ENCODE assay signal across 5 cellular contexts in the genomic region with DNA sequence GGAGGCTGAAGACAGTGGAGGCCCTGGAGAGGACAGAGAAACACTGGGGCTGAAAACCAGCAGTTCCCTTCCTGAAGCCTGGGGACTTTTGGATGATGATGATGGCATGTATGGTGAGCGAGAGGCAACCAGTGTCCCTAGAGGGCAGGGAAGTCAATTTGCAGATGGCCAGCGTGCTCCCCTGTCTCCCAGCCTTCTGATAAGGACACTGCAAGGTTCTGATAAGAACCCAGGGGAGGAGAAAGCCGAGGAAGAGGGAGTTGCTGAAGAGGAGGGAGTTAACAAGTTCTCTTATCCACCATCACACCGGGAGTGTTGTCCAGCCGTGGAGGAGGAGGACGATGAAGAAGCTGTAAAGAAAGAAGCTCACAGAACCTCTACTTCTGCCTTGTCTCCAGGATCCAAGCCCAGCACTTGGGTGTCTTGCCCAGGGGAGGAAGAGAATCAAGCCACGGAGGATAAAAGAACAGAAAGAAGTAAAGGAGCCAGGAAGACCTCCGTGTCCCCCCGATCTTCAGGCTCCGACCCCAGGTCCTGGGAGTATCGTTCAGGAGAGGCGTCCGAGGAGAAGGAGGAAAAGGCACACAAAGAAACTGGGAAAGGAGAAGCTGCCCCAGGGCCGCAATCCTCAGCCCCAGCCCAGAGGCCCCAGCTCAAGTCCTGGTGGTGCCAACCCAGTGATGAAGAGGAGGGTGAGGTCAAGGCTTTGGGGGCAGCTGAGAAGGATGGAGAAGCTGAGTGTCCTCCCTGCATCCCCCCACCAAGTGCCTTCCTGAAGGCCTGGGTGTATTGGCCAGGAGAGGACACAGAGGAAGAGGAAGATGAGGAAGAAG. TPM values are rescaled to one million over a fixed set of nuclear protein-coding genes. Genes with fewer than 3 reads are reported as not detected.
A peak's percentile ranks its signal among the peaks of the same experiment; 100 is the strongest.
DNase-seq lines count a peak whose midpoint lies in the region; FAIRE-seq and TF ChIP-seq lines count a peak whose summit lies in the region.

No MANE protein-coding gene starts in this region.

- peaks cover 44% of the 10 kb centered on the region for H3K79me2 ChIP-seq in PC-9 (ENCODE audit: low read depth)

- no peaks in the 10 kb centered on the region for H3K27me3 Mint-ChIP-seq in endodermal cell (ENCODE audit: insufficient read depth)

- peak overlapping the region; percentile 100 for H3K9ac ChIP-seq in endodermal cell (ENCODE audit: extremely low read depth, low read length, poor library complexity, severe bottlenecking)

- H3K9me3 ChIP-seq in PC-9 (ENCODE audit: insufficient read depth, low read depth) (no peaks in the 10 kb centered on the region), endodermal cell (ENCODE audit: control insufficient read depth, low read length) (no peaks in the 10 kb centered on the region)

- H3F3A ChIP-seq in PC-9 (ENCODE audit: insufficient read depth, low read depth) = peaks cover 51% of the 10 kb centered on the region

- peaks cover 53% of the 10 kb centered on the region for H3K36me3 Mint-ChIP-seq in endodermal cell (ENCODE audit: low read depth)

- H3K9me2 ChIP-seq in PC-9 (ENCODE audit: insufficient read depth) = no peaks in the 10 kb centered on the region

- H3K4me1 Mint-ChIP-seq in endodermal cell = peaks cover 25% of the 10 kb centered on the region

- POLR2A ChIA-PET in PC-9 (lab: Charles Lee; ENCODE audit: unreplicated experiment) = interaction anchor here (1.1 kb wide), 1 partner anchor 121 kb away, joined by 6 read pairs; no protein-coding TSS in a partner anchor

- FAIRE-seq in urothelium cell line (lab: Jason Lieb, UNC) = no peak

- no peaks in the 10 kb centered on the region for H3K27me3 ChIP-seq in PC-9 (ENCODE audit: insufficient read depth, low read depth)
- no peaks in the 10 kb centered on the region for H3K27me3 ChIP-seq in endodermal cell (ENCODE audit: control insufficient read depth, insufficient read depth, low read length, poor library complexity, severe bottlenecking)

- H3K4me3 ChIP-seq in PC-9 = peak overlapping the region; percentile 93
- H3K4me3 ChIP-seq in endodermal cell (ENCODE audit: low read length) = peak overlapping the region; percentile 93
- peak overlapping the region; percentile 100 for H3K4me3 ChIP-seq in retinal pigment epithelial cell (ENCODE audit: low read length)

- TF ChIP-seq CTCF in PC-9 (conservative IDR thresholded peaks at IDR 0.05) (no peak), endodermal cell (conservative IDR thresholded peaks at IDR 0.05) (no peak), retinal pigment epithelial cell (conservative IDR thresholded peaks at IDR 0.05; ENCODE audit: low read depth, low read length) (no peak)

- no peak overlapping the region for H2AFZ ChIP-seq in PC-9

- H3K36me3 ChIP-seq in PC-9 (ENCODE audit: low read depth) (peaks cover 31% of the 10 kb centered on the region), endodermal cell (ENCODE audit: control insufficient read depth, insufficient read depth, low read length) (peaks cover 41% of the 10 kb centered on the region)

- H3K27ac ChIP-seq in PC-9 = peak overlapping the region; percentile 97
- H3K27ac ChIP-seq in endodermal cell (ENCODE audit: low read depth, low read length) = peak overlapping the region; percentile 99

- H3K4me3 Mint-ChIP-seq in endodermal cell = peak overlapping the region; percentile 100

- peak overlapping the region; percentile 100 for H3K4me2 ChIP-seq in PC-9

- peak overlapping the region; percentile 100 for H3K27ac Mint-ChIP-seq in endodermal cell

- H4K20me1 ChIP-seq in PC-9 (ENCODE audit: insufficient read depth) = peaks cover 40% of the 10 kb centered on the region

- intact Hi-C loops in PC-9 (cut with micrococcal nuclease; ENCODE audit: unreplicated experiment) = loop anchor here (2.0 to 5.0 kb wide), 4 partner anchors 27 to 769 kb away; a partner anchor contains a TSS

- BruUV-seq in PC-9 (replicated peaks; lab: Mats Ljungman, UMichigan) = no TSS peak

- H3K4me1 ChIP-seq in PC-9 (replicated peaks; ENCODE audit: insufficient read depth) (peaks cover 22% of the 10 kb centered on the region), endodermal cell (ENCODE audit: control insufficient read depth, insufficient read depth, low read length) (no peaks in the 10 kb centered on the region)

- no peaks in the 10 kb centered on the region for H3K9me3 Mint-ChIP-seq in endodermal cell

- CTCF ChIA-PET in PC-9 (lab: Charles Lee) = no interaction called here

- DNase-seq in PC-9 (no peak), endodermal cell (peak; percentile 58), retinal pigment epithelial cell (ENCODE audit: low read depth) (no peak), urothelium cell line (ENCODE audit: low spot score) (no peak), GM19240 (ENCODE audit: insufficient read length, low spot score) (no peak)

- 68 to 83% methylated on average over 8 to 13 of the region's 14 CpGs for WGBS in endodermal cell (ENCODE audit: insufficient coverage in 1 of 2, insufficient read length in 1 of 2), 2 experiments

RNA-seq across cellular contexts. Expression of a gene that starts 1.5 kb away (rescaled TPM):
- total RNA-seq in PC-9 (2021) = 49.5 and 53.6 TPM in 2 replicates
- 10 to 100 TPM; 41.5 to 45.0 TPM for total RNA-seq in endodermal cell
- polyA plus RNA-seq in endodermal cell (2013, experiment 1 of 2) = 33.8 TPM
- polyA plus RNA-seq in endodermal cell (2013, experiment 2 of 2) = 34.1 TPM

RNA-seq across cellular contexts. Expression of a gene that starts 5.3 kb away (rescaled TPM):
- total RNA-seq in PC-9 (2021) (0.79 and 1.8 TPM in 2 replicates), endodermal cell (1 to 10 TPM; 6.6 to 7.0 TPM)
- 19.7 TPM for polyA plus RNA-seq in endodermal cell (2013, experiment 1 of 2)
- 15.2 TPM for polyA plus RNA-seq in endodermal cell (2013, experiment 2 of 2)

RNA-seq across cellular contexts. Expression of a gene that starts 24.9 kb away (rescaled TPM):
- total RNA-seq in PC-9 (2021) (not detected in 2 replicates), endodermal cell (1 to 10 TPM; 1.2 to 2.1 TPM)
- polyA plus RNA-seq in endodermal cell (2013, experiment 1 of 2) = not detected
- polyA plus RNA-seq in endodermal cell (2013, experiment 2 of 2) = not detected

RNA-seq across cellular contexts. Expression of a gene that starts 26.4 kb away (rescaled TPM):
- total RNA-seq in PC-9 (2021) (185 and 216 TPM in 2 replicates), endodermal cell (100 to 1,000 TPM; 177 to 222 TPM)
- polyA plus RNA-seq in endodermal cell (2013, experiment 1 of 2) = 154 TPM
- 139 TPM for polyA plus RNA-seq in endodermal cell (2013, experiment 2 of 2)

RNA-seq across cellular contexts. Expression of a gene that starts 37.4 kb away (rescaled TPM):
- total RNA-seq in PC-9 (2021) (20.7 and 33.6 TPM in 2 replicates), endodermal cell (10 to 100 TPM; 43.0 to 81.0 TPM)
- polyA plus RNA-seq in endodermal cell (2013, experiment 1 of 2) = 20.0 TPM
- polyA plus RNA-seq in endodermal cell (2013, experiment 2 of 2) = 19.0 TPM
